Comparison of ENCODE assay signal across 8 cellular contexts in genomic region chr12:124321040-124321481, GRCh38. TPM values are rescaled to one million over a fixed set of nuclear protein-coding genes. Genes with fewer than 3 reads are reported as not detected.
DNase-seq lines count a peak whose midpoint lies in the region; ATAC-seq and TF ChIP-seq lines count a peak whose summit lies in the region.

No MANE protein-coding gene starts in this region.

- H3K27me3 ChIP-seq in right lobe of liver, result no peaks in the 10 kb centered on the region

- H3K27ac ChIP-seq in right lobe of liver, result no peak overlapping the region

- peak; percentile 89 for TF ChIP-seq CTCF in LNCAP (IDR thresholded peaks at IDR 0.05)
- TF ChIP-seq CTCF in chondrocyte (IDR thresholded peaks at IDR 0.05), result peak; percentile 93
- TF ChIP-seq CTCF in right lobe of liver (IDR thresholded peaks at IDR 0.05), result peak; percentile 88 to 97 (median 91)

- ATAC-seq in GM21360 (IDR thresholded peaks at IDR 0.05; ENCODE audit: unreplicated experiment) (peak; percentile 48), right lobe of liver (peak; percentile 85 to 93 (median 90))
- ATAC-seq in activated CD4-positive, alpha-beta T cell treated with anti-CD3 and anti-CD28 coated beads for 36 hours, result peak; percentile 92

- intact Hi-C loops in activated CD4-positive, alpha-beta T cell treated with anti-CD3 and anti-CD28 coated beads for 36 hours (cut with DNase I, micrococcal nuclease), result loop anchor here (1.0 to 5.0 kb wide), 4 partner anchors 159 to 451 kb away; no protein-coding TSS in a partner anchor
- intact Hi-C loops in right lobe of liver (cut with DNase I), result loop anchor here in 1 of 2 donors (5.0 kb wide), 1 partner anchor 279 kb away; no protein-coding TSS in a partner anchor

- POLR2A ChIA-PET in activated CD4-positive, alpha-beta T cell treated with anti-CD3 and anti-CD28 coated beads for 36 hours (lab: Charles Lee), result no interaction called here

- peaks cover 23% of the 10 kb centered on the region for H3K36me3 Mint-ChIP-seq in activated CD4-positive, alpha-beta T cell treated with anti-CD3 and anti-CD28 coated beads for 36 hours (ENCODE audit: low read depth)
- H3K36me3 Mint-ChIP-seq in chondrocyte (ENCODE audit: low read depth), result peaks cover 19% of the 10 kb centered on the region

- H3K4me1 Mint-ChIP-seq in activated CD4-positive, alpha-beta T cell treated with anti-CD3 and anti-CD28 coated beads for 36 hours, result no peaks in the 10 kb centered on the region
- peaks cover 4% of the 10 kb centered on the region for H3K4me1 Mint-ChIP-seq in chondrocyte (ENCODE audit: low read depth)

- no peaks in the 10 kb centered on the region for H3K9me3 ChIP-seq in right lobe of liver

- no peak for TF ChIP-seq POLR2A in right lobe of liver (IDR thresholded peaks at IDR 0.05)

- H3K4me3 ChIP-seq in right lobe of liver, result no peak overlapping the region

- H3K9me3 Mint-ChIP-seq in activated CD4-positive, alpha-beta T cell treated with anti-CD3 and anti-CD28 coated beads for 36 hours (ENCODE audit: low read depth), result peaks cover 12% of the 10 kb centered on the region
- peaks cover 12% of the 10 kb centered on the region for H3K9me3 Mint-ChIP-seq in chondrocyte (ENCODE audit: low read depth)

- no peak overlapping the region for H3K27ac Mint-ChIP-seq in activated CD4-positive, alpha-beta T cell treated with anti-CD3 and anti-CD28 coated beads for 36 hours
- no peak overlapping the region for H3K27ac Mint-ChIP-seq in chondrocyte (ENCODE audit: unreplicated experiment)

- CTCF ChIA-PET in activated CD4-positive, alpha-beta T cell treated with anti-CD3 and anti-CD28 coated beads for 36 hours (lab: Charles Lee), result interaction anchor here (1.3 kb wide), 1 partner anchor 320 kb away, joined by 4 read pairs; no protein-coding TSS in a partner anchor

- peaks cover 0 to 15% (median 0%) of the 10 kb centered on the region in 4 donors for H3K36me3 ChIP-seq in right lobe of liver

- H3K27me3 Mint-ChIP-seq in activated CD4-positive, alpha-beta T cell treated with anti-CD3 and anti-CD28 coated beads for 36 hours, result no peaks in the 10 kb centered on the region
- no peaks in the 10 kb centered on the region for H3K27me3 Mint-ChIP-seq in chondrocyte (ENCODE audit: low read depth)

- 0% methylated on average over 1 of the region's 6 CpGs for WGBS in right lobe of liver (ENCODE audit: insufficient coverage, low coverage, low lambda C conversion rate, missing lambda C conversion rate)

- no peaks in the 10 kb centered on the region for H3K4me1 ChIP-seq in right lobe of liver

- peak; percentile 64 for DNase-seq in COLO668 (lab: John Stamatoyannopoulos, UW; ENCODE audit: unreplicated experiment)
- DNase-seq in activated CD4-positive, alpha-beta T cell treated with anti-CD3 and anti-CD28 coated beads for 36 hours, result peak; percentile 82
- DNase-seq in chondrocyte (ENCODE audit: low spot score), result no peak
- peak; percentile 65 to 72 (median 69) for DNase-seq in right lobe of liver
- DNase-seq in stimulated activated CD4-positive, alpha-beta T cell treated with anti-CD3 and anti-CD28 coated beads, TNF-alpha, amount 100 ng/mL, for 4 hours (ENCODE audit: low read depth in 3 of 3), result peak; percentile 17 to 52 (median 22)
- no peak for DNase-seq in KG1 (lab: John Stamatoyannopoulos, UW)

- H3K4me3 Mint-ChIP-seq in activated CD4-positive, alpha-beta T cell treated with anti-CD3 and anti-CD28 coated beads for 36 hours, result no peak overlapping the region
- H3K4me3 Mint-ChIP-seq in chondrocyte (ENCODE audit: unreplicated experiment), result no peak overlapping the region

RNA-seq across cellular contexts. Expression of gene RFLNA, which starts 26.2 kb away (rescaled TPM):
- not detected for total RNA-seq in activated CD4-positive, alpha-beta T cell treated with anti-CD3 and anti-CD28 coated beads for 36 hours
- total RNA-seq in chondrocyte (1.0 to 4.7 TPM (median 1.3 TPM) in 3 replicates), right lobe of liver (under 1 TPM in 2 of 6 experiments, not detected in 4; 0.12 to 0.31 TPM)

Comparison
In these comparisons a context has a peak if more than half of its experiments do, and no peak if none do; other contexts are left out.
1. DNase-seq: peak in COLO668 (single experiment), activated CD4-positive, alpha-beta T cell treated with anti-CD3 and anti-CD28 coated beads for 36 hours (single experiment), right lobe of liver (3 of 3) and stimulated activated CD4-positive, alpha-beta T cell treated with anti-CD3 and anti-CD28 coated beads, TNF-alpha, amount 100 ng/mL, for 4 hours (3 of 3); none in chondrocyte (single experiment) and KG1 (single experiment).
2. Peak in every context shown above with its lines, with median percentiles within 50 percentile points of each other: ATAC-seq and CTCF ChIP-seq.